7 cellular contexts compared by ENCODE assay signal in the genomic region with DNA sequence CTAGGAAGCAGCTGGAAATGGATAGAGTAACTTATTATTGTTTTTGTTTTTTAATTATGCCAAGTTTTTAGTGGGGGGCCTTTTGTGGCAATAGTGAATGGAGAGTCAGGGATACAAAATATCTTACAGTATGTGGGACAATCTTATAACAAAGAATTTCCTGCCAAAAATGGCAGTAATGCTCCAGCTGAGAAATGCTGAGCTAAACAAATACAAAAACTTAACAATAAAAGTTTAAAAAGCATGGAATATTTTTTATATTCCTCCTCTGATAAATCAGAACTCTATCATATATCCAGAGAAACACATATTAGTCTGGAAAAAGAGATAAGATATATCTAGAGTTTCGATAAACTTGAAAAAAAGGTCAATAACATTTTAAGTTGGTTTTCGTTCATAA.
"Had no signal": no experiment of that assay in that cellular context is flagged by ENCODE, and none has a peak within 500 bp of the region (broad histone marks: within the 10 kb centered on the region; RNA-seq: fewer than 3 reads in every experiment).

No MANE protein-coding gene starts in this region.

- H3K4me3 ChIP-seq: GM23338 had no signal

- ATAC-seq: GM23338 had no signal

- H2AFZ ChIP-seq: GM23338 had no signal

- H3K4me2 ChIP-seq: GM23338 had no signal

- DNase-seq: H9, HCEC 1CT, KG1 had no signal

- FAIRE-seq: H1, H54 had no signal

- H3K27ac ChIP-seq: HL-60 had no signal
